9 cellular contexts compared by ENCODE assay signal in the genomic region with DNA sequence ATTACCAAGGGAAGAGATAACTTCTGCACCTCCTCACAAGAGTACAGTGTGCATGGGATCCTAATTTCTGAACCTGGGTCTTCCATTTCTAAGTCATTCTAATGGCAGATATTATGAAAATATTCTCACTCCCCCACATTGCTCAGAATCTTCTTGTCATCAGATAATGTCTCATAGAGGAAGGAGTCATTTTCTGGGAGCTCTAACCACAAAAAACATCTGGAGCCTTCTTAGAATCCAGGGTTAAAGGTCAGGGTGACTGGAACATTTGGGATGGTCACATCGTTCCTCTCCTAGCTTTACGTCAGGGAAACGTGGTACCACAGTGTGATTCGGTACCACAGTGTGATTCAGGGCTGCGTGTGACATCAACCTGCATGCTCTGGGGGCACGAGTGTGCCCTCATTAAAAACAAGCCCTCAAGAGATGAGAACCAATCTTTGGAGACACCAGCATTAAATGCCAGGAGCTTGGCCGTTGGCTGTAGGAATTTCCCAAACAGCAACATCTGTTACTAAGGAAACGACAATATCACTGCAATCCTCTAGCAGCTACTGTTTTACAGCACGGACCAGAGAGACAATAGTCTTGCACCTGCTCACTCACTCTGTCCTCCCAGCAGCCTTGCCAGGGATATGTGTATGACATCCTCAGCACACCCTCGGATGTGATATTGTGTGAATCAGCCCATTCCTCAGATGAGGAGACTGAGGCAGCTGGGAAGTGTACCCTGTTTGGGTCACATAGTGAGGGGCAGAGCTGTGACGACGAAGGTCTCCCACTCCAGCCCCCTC.
DNase-seq lines count a peak whose midpoint lies in the region; ATAC-seq and TF ChIP-seq lines count a peak whose summit lies in the region.
"Had no signal": no experiment of that assay in that cellular context is flagged by ENCODE, and none has a peak within 500 bp of the region (broad histone marks: within the 10 kb centered on the region; RNA-seq: fewer than 3 reads in every experiment).

No MANE protein-coding gene starts in this region.

- peak; percentile 72 for DNase-seq in LHCN-M2 (ENCODE audit: low read depth)
- no peak for DNase-seq in WTC11 (ENCODE audit: low spot score)
- DNase-seq in left ventricle myocardium superior: no peak
- DNase-seq in DMS79 (lab: John Stamatoyannopoulos, UW): no peak
- DNase-seq in medulla oblongata (ENCODE audit: extremely low spot score): no peak
- DNase-seq in islet precursor cell: no peak
- DNase-seq: SW 1271 had no signal

- ATAC-seq in WTC11: no peak
- ATAC-seq in left ventricle myocardium superior: peak; percentile 38
- ATAC-seq: stimulated activated effector memory CD8-positive, alpha-beta T cell treated with anti-CD3 and anti-CD28 coated beads, Interleukin-12 subunit alpha, Interleukin-12 subunit beta, amount 100 ng/mL, for 72 hours had no signal

- no peaks in the 10 kb centered on the region; the same call in 1 of the 2 replicates for H3K36me3 Mint-ChIP-seq in WTC11
- H3K36me3 Mint-ChIP-seq: stimulated activated effector memory CD8-positive, alpha-beta T cell treated with anti-CD3 and anti-CD28 coated beads, Interleukin-12 subunit alpha, Interleukin-12 subunit beta, amount 100 ng/mL, for 72 hours had no signal

- no peaks in the 10 kb centered on the region for H3K9me3 ChIP-seq in stomach smooth muscle (ENCODE audit: control insufficient read depth in 2 of 2, low read length in 2 of 2)

- H3K4me1 ChIP-seq in stomach smooth muscle (ENCODE audit: control insufficient read depth, insufficient read depth, low read length): peaks cover 21% of the 10 kb centered on the region

- peak overlapping the region; percentile 31 for H3K27ac ChIP-seq in stomach smooth muscle (ENCODE audit: low read length)

- peak overlapping the region in 1 of 2 donors; percentile 29 for H3K4me3 ChIP-seq in stomach smooth muscle (ENCODE audit: low read length in 2 of 2)

- H3K9ac ChIP-seq in stomach smooth muscle (ENCODE audit: low read length in 2 of 2): peak overlapping the region; percentile 1 to 5

- no peaks in the 10 kb centered on the region; the same call in 1 of the 2 replicates for H3K27me3 Mint-ChIP-seq in WTC11 (ENCODE audit: low read depth)

- no peaks in the 10 kb centered on the region for H3K27me3 ChIP-seq in stomach smooth muscle (ENCODE audit: control insufficient read depth in 1 of 2, insufficient read depth in 2 of 2, low read length in 2 of 2)

- POLR2A ChIA-PET in WTC11 (lab: Charles Lee): interaction anchor here (1.5 kb wide), 1 partner anchor 16 kb away, joined by 6 read pairs; no protein-coding TSS in a partner anchor

- H3K9me3 Mint-ChIP-seq in WTC11: 0 out of 2 replicates have a peak, but pooled peaks cover 3% of the 10 kb centered on the region
- H3K9me3 Mint-ChIP-seq: stimulated activated effector memory CD8-positive, alpha-beta T cell treated with anti-CD3 and anti-CD28 coated beads, Interleukin-12 subunit alpha, Interleukin-12 subunit beta, amount 100 ng/mL, for 72 hours had no signal

- TF ChIP-seq CTCF in WTC11 (IDR thresholded peaks at IDR 0.05): no peak

- CTCF ChIA-PET in WTC11 (lab: Charles Lee): interaction anchor here (1.2 kb wide), 2 partner anchors 18 to 78 kb away, joined by 3 to 4 read pairs; no protein-coding TSS in a partner anchor

- no peaks in the 10 kb centered on the region for H3K36me3 ChIP-seq in stomach smooth muscle (ENCODE audit: control insufficient read depth in 2 of 2, insufficient read depth in 2 of 2, low read length in 2 of 2)

- intact Hi-C loops in left ventricle myocardium superior (cut with micrococcal nuclease): no loop called here

- peaks cover 40% of the 10 kb centered on the region for H3K4me1 Mint-ChIP-seq in WTC11

- no peak overlapping the region for H3K4me3 Mint-ChIP-seq in WTC11
- H3K4me3 Mint-ChIP-seq: stimulated activated effector memory CD8-positive, alpha-beta T cell treated with anti-CD3 and anti-CD28 coated beads, Interleukin-12 subunit alpha, Interleukin-12 subunit beta, amount 100 ng/mL, for 72 hours had no signal

- no peak overlapping the region for H3K27ac Mint-ChIP-seq in WTC11
- H3K27ac Mint-ChIP-seq: stimulated activated effector memory CD8-positive, alpha-beta T cell treated with anti-CD3 and anti-CD28 coated beads, Interleukin-12 subunit alpha, Interleukin-12 subunit beta, amount 100 ng/mL, for 72 hours had no signal

TF ChIP-seq in WTC11, 78 proteins besides CTCF, POLR2A, EP300 and RAD21:
- peak; percentile 43; the same call in 1 of the 2 replicates for TF ChIP-seq GTF2I (CRISPR knock-in tag; conservative IDR thresholded peaks at IDR 0.05)
- TF ChIP-seq, protein P1, sequence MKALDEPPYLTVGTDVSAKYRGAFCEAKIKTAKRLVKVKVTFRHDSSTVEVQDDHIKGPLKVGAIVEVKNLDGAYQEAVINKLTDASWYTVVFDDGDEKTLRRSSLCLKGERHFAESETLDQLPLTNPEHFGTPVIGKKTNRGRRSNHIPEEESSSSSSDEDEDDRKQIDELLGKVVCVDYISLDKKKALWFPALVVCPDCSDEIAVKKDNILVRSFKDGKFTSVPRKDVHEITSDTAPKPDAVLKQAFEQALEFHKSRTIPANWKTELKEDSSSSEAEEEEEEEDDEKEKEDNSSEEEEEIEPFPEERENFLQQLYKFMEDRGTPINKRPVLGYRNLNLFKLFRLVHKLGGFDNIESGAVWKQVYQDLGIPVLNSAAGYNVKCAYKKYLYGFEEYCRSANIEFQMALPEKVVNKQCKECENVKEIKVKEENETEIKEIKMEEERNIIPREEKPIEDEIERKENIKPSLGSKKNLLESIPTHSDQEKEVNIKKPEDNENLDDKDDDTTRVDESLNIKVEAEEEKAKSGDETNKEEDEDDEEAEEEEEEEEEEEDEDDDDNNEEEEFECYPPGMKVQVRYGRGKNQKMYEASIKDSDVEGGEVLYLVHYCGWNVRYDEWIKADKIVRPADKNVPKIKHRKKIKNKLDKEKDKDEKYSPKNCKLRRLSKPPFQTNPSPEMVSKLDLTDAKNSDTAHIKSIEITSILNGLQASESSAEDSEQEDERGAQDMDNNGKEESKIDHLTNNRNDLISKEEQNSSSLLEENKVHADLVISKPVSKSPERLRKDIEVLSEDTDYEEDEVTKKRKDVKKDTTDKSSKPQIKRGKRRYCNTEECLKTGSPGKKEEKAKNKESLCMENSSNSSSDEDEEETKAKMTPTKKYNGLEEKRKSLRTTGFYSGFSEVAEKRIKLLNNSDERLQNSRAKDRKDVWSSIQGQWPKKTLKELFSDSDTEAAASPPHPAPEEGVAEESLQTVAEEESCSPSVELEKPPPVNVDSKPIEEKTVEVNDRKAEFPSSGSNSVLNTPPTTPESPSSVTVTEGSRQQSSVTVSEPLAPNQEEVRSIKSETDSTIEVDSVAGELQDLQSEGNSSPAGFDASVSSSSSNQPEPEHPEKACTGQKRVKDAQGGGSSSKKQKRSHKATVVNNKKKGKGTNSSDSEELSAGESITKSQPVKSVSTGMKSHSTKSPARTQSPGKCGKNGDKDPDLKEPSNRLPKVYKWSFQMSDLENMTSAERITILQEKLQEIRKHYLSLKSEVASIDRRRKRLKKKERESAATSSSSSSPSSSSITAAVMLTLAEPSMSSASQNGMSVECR (CRISPR knock-in tag; IDR thresholded peaks at IDR 0.05; ENCODE audit: borderline replicate concordance): no peak
